Comparison of ENCODE assay signal across 8 cellular contexts in genomic region chr21:29299046-29299905, GRCh38. TPM values are rescaled to one million over a fixed set of nuclear protein-coding genes. Genes with fewer than 3 reads are reported as not detected.
A peak's percentile ranks its signal among the peaks of the same experiment; 100 is the strongest.
DNase-seq lines count a peak whose midpoint lies in the region; ATAC-seq and TF ChIP-seq lines count a peak whose summit lies in the region.

No MANE protein-coding gene starts in this region.

- TF ChIP-seq CTCF in choroid plexus epithelial cell (conservative IDR thresholded peaks at IDR 0.05; ENCODE audit: low read depth, low read length) = no peak

- DNase-seq in ELR (ENCODE audit: low read depth) (peak; percentile 76), HCEC 1CT (peak; percentile 46), NCI-H128 (lab: John Stamatoyannopoulos, UW; ENCODE audit: unreplicated experiment) (peak; percentile 23), choroid plexus epithelial cell (ENCODE audit: low read depth) (peak; percentile 69), left lobe of liver (ENCODE audit: low spot score) (peak; percentile 74)
- peak; percentile 68 to 80 for DNase-seq in activated CD4-positive, alpha-beta T cell treated with anti-CD3 and anti-CD28 coated beads for 4 hours
- DNase-seq in stimulated activated CD4-positive, alpha-beta T cell treated with anti-CD3 and anti-CD28 coated beads, Interleukin-1b, Interleukin-23, amount 100 ng/mL, for 48 hours = peak; percentile 74

- H3K4me3 ChIP-seq in choroid plexus epithelial cell (ENCODE audit: low read depth, low read length) = peak overlapping the region; percentile 73

- peak; percentile 64 for ATAC-seq in left lobe of liver
- no peak for ATAC-seq in GM18517 (IDR thresholded peaks at IDR 0.05; ENCODE audit: unreplicated experiment)

RNA-seq across cellular contexts. Expression of gene BACH1, which starts 0.6 kb away (rescaled TPM):
- total RNA-seq in left lobe of liver = 27.0 TPM

Comparison
In these comparisons a context has a peak if more than half of its experiments do, and no peak if none do; other contexts are left out.
1. DNase-seq: peak in every context shown above with its lines; median percentile 76 in ELR; 74 in activated CD4-positive, alpha-beta T cell treated with anti-CD3 and anti-CD28 coated beads for 4 hours; 74 in left lobe of liver; 74 in stimulated activated CD4-positive, alpha-beta T cell treated with anti-CD3 and anti-CD28 coated beads, Interleukin-1b, Interleukin-23, amount 100 ng/mL, for 48 hours; 69 in choroid plexus epithelial cell; 46 in HCEC 1CT; 23 in NCI-H128.